Comparison of ENCODE assay signal across 37 cellular contexts in the genomic region with DNA sequence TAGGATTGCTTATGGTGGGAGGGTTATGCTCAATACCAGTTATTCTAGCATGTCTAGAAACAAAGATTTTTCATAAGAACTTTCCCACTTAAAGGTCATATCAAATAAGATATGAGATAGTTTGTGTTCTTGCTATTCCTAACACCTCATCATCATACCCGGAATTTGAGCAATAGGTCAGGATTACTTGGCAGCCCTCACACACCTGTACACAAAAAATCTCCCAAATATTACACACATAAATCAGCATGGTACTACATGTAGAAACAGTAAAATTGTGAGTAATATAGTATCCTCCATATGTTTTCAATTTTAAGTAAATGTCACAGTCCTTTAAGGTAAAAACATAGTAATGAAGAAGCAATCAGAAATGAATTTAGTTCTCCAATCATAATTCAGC.
"Had no signal": no experiment of that assay in that cellular context is flagged by ENCODE, and none has a peak within 500 bp of the region (broad histone marks: within the 10 kb centered on the region; RNA-seq: fewer than 3 reads in every experiment).

No MANE protein-coding gene starts in this region.

- H3K4me1 Mint-ChIP-seq: activated CD4-positive, alpha-beta memory T cell treated with anti-CD3 and anti-CD28 coated beads, Interleukin-2, amount 10 ng/mL, durations not matched to agents 7 days and 5 days; activated CD8-positive, alpha-beta memory T cell treated with anti-CD3 and anti-CD28 coated beads, Interleukin-2, amount 10 ng/mL, durations not matched to agents 7 days and 5 days; activated T-helper 17 cell treated with anti-CD3 and anti-CD28 coated beads, Interleukin-2, amount 50 U/mL, for 72 hours; central memory CD8-positive, alpha-beta T cell had no signal

- H3K27me3 Mint-ChIP-seq: activated CD4-positive, alpha-beta memory T cell treated with anti-CD3 and anti-CD28 coated beads, Interleukin-2, amount 10 ng/mL, durations not matched to agents 7 days and 5 days; activated CD8-positive, alpha-beta memory T cell treated with anti-CD3 and anti-CD28 coated beads, Interleukin-2, amount 10 ng/mL, durations not matched to agents 7 days and 5 days; central memory CD8-positive, alpha-beta T cell had no signal

- H3K4me3 Mint-ChIP-seq: activated CD4-positive, alpha-beta memory T cell treated with anti-CD3 and anti-CD28 coated beads, Interleukin-2, amount 10 ng/mL, durations not matched to agents 7 days and 5 days; activated CD8-positive, alpha-beta memory T cell treated with anti-CD3 and anti-CD28 coated beads, Interleukin-2, amount 10 ng/mL, durations not matched to agents 7 days and 5 days; activated naive CD8-positive, alpha-beta T cell treated with anti-CD3 and anti-CD28 coated beads for 36 hours; activated T-cell treated with anti-CD3 and anti-CD28 coated beads, Interleukin-2, amount 50 U/mL, for 72 hours; activated T-helper 17 cell treated with anti-CD3 and anti-CD28 coated beads, Interleukin-2, amount 50 U/mL, for 72 hours; central memory CD8-positive, alpha-beta T cell had no signal

- H3K36me3 Mint-ChIP-seq: activated CD8-positive, alpha-beta memory T cell treated with anti-CD3 and anti-CD28 coated beads, Interleukin-2, amount 10 ng/mL, durations not matched to agents 7 days and 5 days; activated naive CD8-positive, alpha-beta T cell treated with anti-CD3 and anti-CD28 coated beads for 36 hours had no signal

- FAIRE-seq: RCC 7860 had no signal

- H3K36me3 ChIP-seq: brain microvascular endothelial cell, cardiac muscle cell, WERI-Rb-1 had no signal

- H3K27ac Mint-ChIP-seq: activated CD4-positive, alpha-beta memory T cell treated with anti-CD3 and anti-CD28 coated beads, Interleukin-2, amount 10 ng/mL, durations not matched to agents 7 days and 5 days; activated CD8-positive, alpha-beta memory T cell treated with anti-CD3 and anti-CD28 coated beads, Interleukin-2, amount 10 ng/mL, durations not matched to agents 7 days and 5 days; activated naive CD8-positive, alpha-beta T cell treated with anti-CD3 and anti-CD28 coated beads for 36 hours; activated T-cell treated with anti-CD3 and anti-CD28 coated beads, Interleukin-2, amount 50 U/mL, for 72 hours; activated T-helper 17 cell treated with anti-CD3 and anti-CD28 coated beads, Interleukin-2, amount 50 U/mL, for 72 hours had no signal

- ATAC-seq: activated CD8-positive, alpha-beta memory T cell treated with anti-CD3 and anti-CD28 coated beads, Interleukin-2, amount 10 ng/mL, durations not matched to agents 7 days and 5 days; activated T-cell treated with anti-CD3 and anti-CD28 coated beads, Interleukin-2, amount 50 U/mL, for 72 hours; activated T-helper 17 cell treated with anti-CD3 and anti-CD28 coated beads, Interleukin-2, amount 50 U/mL, for 72 hours had no signal

- H3K27ac ChIP-seq: brain microvascular endothelial cell, cardiac muscle cell, RWPE1, WERI-Rb-1 had no signal

- H3K27me3 ChIP-seq: brain microvascular endothelial cell, cardiac muscle cell had no signal

- DNase-seq: activated CD4-positive, alpha-beta memory T cell treated with anti-CD3 and anti-CD28 coated beads, Interleukin-2, amount 10 ng/mL, durations not matched to agents 7 days and 5 days; activated CD4-positive, alpha-beta T cell treated with anti-CD3 and anti-CD28 coated beads for 1 hour; activated CD4-positive, alpha-beta T cell treated with anti-CD3 and anti-CD28 coated beads for 48 hours; activated CD4-positive, CD25-positive, alpha-beta regulatory T cell; activated CD8-positive, alpha-beta memory T cell treated with anti-CD3 and anti-CD28 coated beads for 24 hours; activated CD8-positive, alpha-beta memory T cell treated with anti-CD3 and anti-CD28 coated beads, Interleukin-2, amount 10 ng/mL, durations not matched to agents 7 days and 5 days; activated CD8-positive, alpha-beta memory T cell treated with anti-CD3 and anti-CD28 coated beads, Interleukin-2, amount 50 U/mL, for 48 hours; activated effector memory CD4-positive, alpha-beta T cell treated with anti-CD3 and anti-CD28 coated beads, Interleukin-2, amount 50 U/mL, for 16 hours; activated naive CD4-positive, alpha-beta T cell; activated naive CD4-positive, alpha-beta T cell treated with anti-CD3 and anti-CD28 coated beads, Interleukin-2, amount 50 U/mL, for 16 hours; activated naive CD8-positive, alpha-beta T cell treated with anti-CD3 and anti-CD28 coated beads for 36 hours; activated T-cell treated with anti-CD3 and anti-CD28 coated beads, Interleukin-2, amount 50 U/mL, for 72 hours; amniotic stem cell; aorta; brain microvascular endothelial cell; Kasumi-1; NCI-H1105; NCI-H1417 treated with DMSO at 0.1 percent for 48 hours; NCI-H187 treated with DMSO at 0.1 percent for 48 hours; NCI-H2081; NCI-H2171 treated with DMSO at 0.1 percent for 48 hours; NCI-H2227 treated with DMSO at 0.1 percent for 48 hours; NCI-H446; NCI-H510A treated with DMSO at 0.1 percent for 48 hours; NCI-H526 treated with DMSO at 0.1 percent for 48 hours; NCI-H774; Right ventricle myocardium superior; SW 1271; T-helper 1 cell; T-helper 2 cell; T-helper 9 cell; WERI-Rb-1 had no signal

- H3K4me3 ChIP-seq: cardiac muscle cell had no signal
